Comparison of ENCODE assay signal across 9 cellular contexts in the genomic region with DNA sequence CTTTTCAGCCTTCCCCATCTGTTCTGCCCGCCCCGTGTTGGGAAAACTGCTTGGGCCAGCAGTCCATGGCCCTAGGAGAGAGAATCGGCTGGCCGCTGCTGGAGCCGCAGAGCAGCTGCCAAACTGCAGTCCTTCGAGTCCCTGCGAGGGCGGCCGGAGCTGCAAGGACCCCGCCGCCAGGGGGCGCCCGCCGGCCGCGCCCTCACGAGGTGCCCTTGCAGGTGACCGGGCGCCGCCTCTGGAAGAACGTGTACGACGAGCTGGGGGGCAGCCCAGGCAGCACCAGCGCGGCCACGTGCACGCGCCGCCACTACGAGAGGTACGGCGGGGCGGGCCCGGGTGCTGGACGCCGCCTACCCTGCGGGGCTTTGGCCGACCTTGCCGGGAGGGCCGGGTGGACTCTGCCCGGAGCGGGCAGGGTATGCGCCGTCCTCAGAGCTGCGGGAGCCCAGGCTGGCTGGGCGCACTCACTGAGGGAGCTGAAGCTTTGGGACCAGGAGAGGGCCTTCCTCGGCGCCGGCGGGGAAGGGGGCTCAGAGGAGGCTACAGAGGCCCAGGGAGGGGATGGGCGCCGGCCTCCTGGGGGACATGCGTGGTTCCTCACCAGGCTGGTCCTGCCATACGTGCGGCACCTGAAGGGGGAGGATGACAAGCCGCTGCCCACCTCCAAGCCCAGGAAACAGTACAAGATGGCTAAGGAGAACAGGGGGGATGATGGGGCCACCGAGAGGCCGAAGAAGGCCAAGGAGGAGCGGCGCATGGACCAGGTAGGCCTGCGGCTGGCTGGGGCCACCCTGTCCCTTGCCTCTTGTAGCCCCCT. TPM values are rescaled to one million over a fixed set of nuclear protein-coding genes. Genes with fewer than 3 reads are reported as not detected.
DNase-seq lines count a peak whose midpoint lies in the region; ATAC-seq and TF ChIP-seq lines count a peak whose summit lies in the region.
"Had no signal": no experiment of that assay in that cellular context is flagged by ENCODE, and none has a peak within 500 bp of the region (broad histone marks: within the 10 kb centered on the region; RNA-seq: fewer than 3 reads in every experiment).

No MANE protein-coding gene starts in this region.

- H3K79me2 ChIP-seq in OCI-LY7 (ENCODE audit: insufficient read depth, low read depth, low read length) = no peaks in the 10 kb centered on the region

- H3K4me2 ChIP-seq in OCI-LY7 (ENCODE audit: low read length) = no peak overlapping the region

- no TSS peak for BruUV-seq in OCI-LY7 (replicated peaks; lab: Mats Ljungman, UMichigan)

- H4K20me1 ChIP-seq in OCI-LY7 (ENCODE audit: insufficient read depth, low read length) = no peaks in the 10 kb centered on the region

- no peaks in the 10 kb centered on the region for H3K9me3 ChIP-seq in OCI-LY7 (ENCODE audit: low read length)
- H3K9me3 ChIP-seq in psoas muscle = no peaks in the 10 kb centered on the region

- intact Hi-C loops in OCI-LY7 (cut with micrococcal nuclease; ENCODE audit: unreplicated experiment) = no loop called here
- intact Hi-C loops in psoas muscle (cut with DNase I) = loop anchor here in 1 of 2 donors (2.0 kb wide), 1 partner anchor 253 kb away; no protein-coding TSS in a partner anchor

- H3K4me1 ChIP-seq in OCI-LY7 (ENCODE audit: insufficient read depth, low read length, poor library complexity, severe bottlenecking) = no peaks in the 10 kb centered on the region
- peaks cover 35% of the 10 kb centered on the region for H3K4me1 ChIP-seq in psoas muscle

- WGBS in psoas muscle, 3 donors = 67 to 82% (median 72%) methylated on average over 48 to 61 of the region's 61 CpGs

- H3K27me3 ChIP-seq in psoas muscle (ENCODE audit: insufficient read depth in 3 of 3, low read length in 2 of 3) = no peaks in the 10 kb centered on the region

- H3K9me2 ChIP-seq in OCI-LY7 (ENCODE audit: insufficient read depth, low read length) = no peaks in the 10 kb centered on the region

- H3K4me3 ChIP-seq in OCI-LY7 (ENCODE audit: low read depth, low read length, poor library complexity, severe bottlenecking) = no peak overlapping the region
- H3K4me3 ChIP-seq in fibroblast of pulmonary artery (replicated peaks; ENCODE audit: low read depth, low read length) = no peak overlapping the region
- no peak overlapping the region for H3K4me3 ChIP-seq in psoas muscle

- POLR2A ChIA-PET in OCI-LY7 (lab: Charles Lee) = no interaction called here

- CTCF ChIA-PET in OCI-LY7 (lab: Charles Lee; ENCODE audit: unreplicated experiment) = no interaction called here

- H2AFZ ChIP-seq in OCI-LY7 (ENCODE audit: low read length) = no peak overlapping the region

- TF ChIP-seq CTCF in GM12873 (IDR thresholded peaks at IDR 0.05; ENCODE audit: insufficient read depth, low read depth, low read length, missing control alignments) = peak; percentile 47
- peak; percentile 64 for TF ChIP-seq CTCF in OCI-LY7 (conservative IDR thresholded peaks at IDR 0.05; ENCODE audit: low read length)
- peak; percentile 7 for TF ChIP-seq CTCF in fibroblast of pulmonary artery (IDR thresholded peaks at IDR 0.05; ENCODE audit: low read length, missing control alignments)
- TF ChIP-seq CTCF in psoas muscle (IDR thresholded peaks at IDR 0.05) = peak; percentile 64

- ATAC-seq in psoas muscle = peak; percentile 52 to 76 (median 71)
- ATAC-seq in activated CD4-positive, CD25-positive, alpha-beta regulatory T cell treated with anti-CD3 and anti-CD28 coated beads, Interleukin-2, amount 50 U/mL, for 24 hours = no peak
- ATAC-seq in GM21360 (IDR thresholded peaks at IDR 0.05; ENCODE audit: unreplicated experiment) = no peak

- H3K36me3 ChIP-seq in OCI-LY7 (ENCODE audit: insufficient read depth, low read length) = no peaks in the 10 kb centered on the region
- H3K36me3 ChIP-seq in psoas muscle (ENCODE audit: insufficient read depth in 1 of 2, low read depth in 1 of 2) = peaks cover 0 to 83% of the 10 kb centered on the region in 2 donors

- H3K27ac ChIP-seq in OCI-LY7 (ENCODE audit: low read depth, low read length, poor library complexity, severe bottlenecking) (no peak overlapping the region), psoas muscle (peak overlapping the region; percentile 61)

- DNase-seq in OCI-LY7 (ENCODE audit: low spot score) (peak; percentile 18), fibroblast of pulmonary artery (ENCODE audit: low read depth) (no peak), psoas muscle (peak; percentile 64 to 82), C1 segment of cervical spinal cord (lab: John Stamatoyannopoulos, UW) (no peak), NCI-H345 (lab: John Stamatoyannopoulos, UW) (no peak)
- DNase-seq: NCI-H1436 treated with DMSO at 0.1 percent for 48 hours had no signal

RNA-seq across cellular contexts. Expression of a gene that starts 13.6 kb away (rescaled TPM):
- total RNA-seq in OCI-LY7 (2014; rRNA removed; shearing (Covaris generic)) = 4.4 and 6.0 TPM in 2 replicates
- total RNA-seq in OCI-LY7 (2022) (5.7 and 6.0 TPM in 2 replicates), psoas muscle (10 to 100 TPM; 25.7 to 73.6 (median 37.8) TPM)
- polyA plus RNA-seq in psoas muscle = 10 to 100 TPM; 12.9 to 29.9 (median 18.2) TPM

RNA-seq across cellular contexts. Expression of a gene that starts 45.0 kb away (rescaled TPM):
- total RNA-seq in OCI-LY7 (2014; rRNA removed; shearing (Covaris generic)) = not detected in 2 replicates
- total RNA-seq in OCI-LY7 (2022) (not detected in 2 replicates), psoas muscle (under 1 TPM in 1 of 4 donors, not detected in 3; 0.59 TPM)
- polyA plus RNA-seq in psoas muscle = under 1 TPM in 2 of 3 donors, not detected in 1; 0.09 TPM

Comparison
In these comparisons a context has a peak if more than half of its experiments do, and no peak if none do; other contexts are left out.
1. CTCF ChIP-seq: peak in every context shown above with its lines; median percentile 64 in OCI-LY7; 64 in psoas muscle; 47 in GM12873; 7 in fibroblast of pulmonary artery.
2. DNase-seq: peak in OCI-LY7 (single experiment) and psoas muscle (2 of 2); none in fibroblast of pulmonary artery (single experiment), C1 segment of cervical spinal cord (0 of 14) and NCI-H345 (single experiment).
3. ATAC-seq: peak in psoas muscle (4 of 4); none in activated CD4-positive, CD25-positive, alpha-beta regulatory T cell treated with anti-CD3 and anti-CD28 coated beads, Interleukin-2, amount 50 U/mL, for 24 hours (0 of 2) and GM21360 (single experiment).